15 cellular contexts compared by ENCODE assay signal in genomic region chr17:58233547-58233946, GRCh38. TPM values are rescaled to one million over a fixed set of nuclear protein-coding genes. Genes with fewer than 3 reads are reported as not detected.
A peak's percentile ranks its signal among the peaks of the same experiment; 100 is the strongest.
DNase-seq lines count a peak whose midpoint lies in the region; ATAC-seq and TF ChIP-seq lines count a peak whose summit lies in the region.
"Had no signal": no experiment of that assay in that cellular context is flagged by ENCODE, and none has a peak within 500 bp of the region (broad histone marks: within the 10 kb centered on the region; RNA-seq: fewer than 3 reads in every experiment).

No MANE protein-coding gene starts in this region.

- in situ Hi-C loops in mammary epithelial cell (cut with MboI; ENCODE audit: low sequenced_read_pairs in 2 of 2), result no loop called here

- ATAC-seq in GM18498 (IDR thresholded peaks at IDR 0.05; ENCODE audit: unreplicated experiment) (peak; percentile 66), GM21515 (IDR thresholded peaks at IDR 0.05; ENCODE audit: unreplicated experiment) (peak; percentile 53), HG03342 (IDR thresholded peaks at IDR 0.05; ENCODE audit: unreplicated experiment) (peak; percentile 64)

- H3K4me1 Mint-ChIP-seq in endodermal cell, result peaks cover 8% of the 10 kb centered on the region

- H3K4me1 ChIP-seq in endodermal cell (ENCODE audit: control insufficient read depth, insufficient read depth, low read length) (no peaks in the 10 kb centered on the region), right atrium auricular region (no peaks in the 10 kb centered on the region), mammary epithelial cell (ENCODE audit: insufficient read depth, low read length) (no peaks in the 10 kb centered on the region)

- no peak overlapping the region for H3K4me2 ChIP-seq in mammary epithelial cell (ENCODE audit: insufficient read depth, low read depth, low read length)
- H3K4me2 ChIP-seq: neural progenitor cell had no signal

- H3K4me3 Mint-ChIP-seq in endodermal cell, result no peak overlapping the region
- H3K4me3 Mint-ChIP-seq: activated T-cell treated with anti-CD3 and anti-CD28 coated beads, Interleukin-2, amount 50 U/mL, for 72 hours had no signal

- intact Hi-C loops in mammary epithelial cell (cut with micrococcal nuclease), result no loop called here

- no peaks in the 10 kb centered on the region for H3K36me3 Mint-ChIP-seq in endodermal cell (ENCODE audit: low read depth)
- H3K36me3 Mint-ChIP-seq: neural progenitor cell had no signal

- WGBS in endodermal cell (ENCODE audit: insufficient coverage in 1 of 2, insufficient read length in 1 of 2), 2 experiments, result 93 to 100% methylated on average over 3 of the region's 3 CpGs
- WGBS in mammary epithelial cell (ENCODE audit: low coverage, missing lambda C conversion rate), result 61% methylated on average over 3 of the region's 3 CpGs

- H3K79me2 ChIP-seq in mammary epithelial cell (ENCODE audit: insufficient read depth, low read length), result no peaks in the 10 kb centered on the region

- H3K4me3 ChIP-seq in endodermal cell (ENCODE audit: low read length) (no peak overlapping the region), right atrium auricular region (no peak overlapping the region), mammary epithelial cell (replicated peaks in 1 of 3; ENCODE audit: insufficient read depth in 1 of 3, low read depth in 2 of 3, low read length in 3 of 3) (no peak overlapping the region)
- H3K4me3 ChIP-seq: BLaER1, neural progenitor cell had no signal

- no peaks in the 10 kb centered on the region for H3K9me3 ChIP-seq in endodermal cell (ENCODE audit: control insufficient read depth, low read length)
- no peaks in the 10 kb centered on the region for H3K9me3 ChIP-seq in right atrium auricular region
- H3K9me3 ChIP-seq in mammary epithelial cell (replicated peaks; ENCODE audit: insufficient read depth, low read length), result no peaks in the 10 kb centered on the region
- H3K9me3 ChIP-seq: BLaER1 had no signal

- H3K27ac ChIP-seq in endodermal cell (ENCODE audit: low read depth, low read length), result no peak overlapping the region
- H3K27ac ChIP-seq in right atrium auricular region, result no peak overlapping the region
- H3K27ac ChIP-seq in mammary epithelial cell (ENCODE audit: insufficient read depth, low read depth, low read length), result no peak overlapping the region
- H3K27ac ChIP-seq: BLaER1, brain microvascular endothelial cell, neural progenitor cell had no signal

- H3K27me3 ChIP-seq in endodermal cell (ENCODE audit: control insufficient read depth, insufficient read depth, low read length, poor library complexity, severe bottlenecking) (peaks cover 63% of the 10 kb centered on the region), right atrium auricular region (no peaks in the 10 kb centered on the region), mammary epithelial cell (ENCODE audit: insufficient read depth, low read length) (no peaks in the 10 kb centered on the region)
- H3K27me3 ChIP-seq: BLaER1, brain microvascular endothelial cell had no signal

- TF ChIP-seq CTCF in endodermal cell (conservative IDR thresholded peaks at IDR 0.05), result no peak
- TF ChIP-seq CTCF in right atrium auricular region (IDR thresholded peaks at IDR 0.05), result no peak
- no peak for TF ChIP-seq CTCF in mammary epithelial cell (conservative IDR thresholded peaks at IDR 0.05 in 1 of 2, IDR thresholded peaks at IDR 0.05 in 1 of 2; ENCODE audit: extremely low read depth in 1 of 2, insufficient read depth in 1 of 2, low read depth in 1 of 2, low read length in 2 of 2)

- H3K9ac ChIP-seq in endodermal cell (ENCODE audit: extremely low read depth, low read length, poor library complexity, severe bottlenecking), result no peak overlapping the region
- H3K9ac ChIP-seq in mammary epithelial cell (ENCODE audit: insufficient read depth, low read length), result no peak overlapping the region
- H3K9ac ChIP-seq: BLaER1, neural progenitor cell had no signal

- CTCF ChIA-PET in mammary epithelial cell (lab: Charles Lee; ENCODE audit: low non-redundant PET), result no interaction called here

- H2AFZ ChIP-seq in mammary epithelial cell (ENCODE audit: low read depth, low read length), result no peak overlapping the region

- peaks cover 79% of the 10 kb centered on the region for H3K27me3 Mint-ChIP-seq in endodermal cell (ENCODE audit: insufficient read depth)

- no peaks in the 10 kb centered on the region for H3K9me3 Mint-ChIP-seq in endodermal cell
- H3K9me3 Mint-ChIP-seq: activated T-cell treated with anti-CD3 and anti-CD28 coated beads, Interleukin-2, amount 50 U/mL, for 72 hours; neural progenitor cell had no signal

- no TSS peak for BruUV-seq in mammary epithelial cell (replicated peaks; lab: Mats Ljungman, UMichigan)

- DNase-seq in endodermal cell (peak; percentile 24), SW480 (ENCODE audit: low spot score) (no peak), right atrium auricular region (ENCODE audit: low spot score) (no peak), mammary epithelial cell (no peak)
- DNase-seq in activated T-cell treated with anti-CD3 and anti-CD28 coated beads, Interleukin-2, amount 50 U/mL, for 1 hour, result no peak
- DNase-seq: stimulated activated CD4-positive, alpha-beta T cell treated with anti-CD3 and anti-CD28 coated beads, Interleukin-2, amount 100 ng/mL, for 48 hours had no signal

- H3K27ac Mint-ChIP-seq in endodermal cell, result no peak overlapping the region
- H3K27ac Mint-ChIP-seq: activated T-cell treated with anti-CD3 and anti-CD28 coated beads, Interleukin-2, amount 50 U/mL, for 72 hours; neural progenitor cell had no signal

- no peaks in the 10 kb centered on the region for H3K36me3 ChIP-seq in endodermal cell (ENCODE audit: control insufficient read depth, insufficient read depth, low read length)
- H3K36me3 ChIP-seq in right atrium auricular region, result no peaks in the 10 kb centered on the region
- H3K36me3 ChIP-seq in mammary epithelial cell (ENCODE audit: insufficient read depth, low read length), result no peaks in the 10 kb centered on the region
- H3K36me3 ChIP-seq: BLaER1, brain microvascular endothelial cell, neural progenitor cell had no signal

- dilution Hi-C loops in mammary epithelial cell (cut with HindIII; ENCODE audit: low sequenced_read_pairs), result no loop called here

- no peaks in the 10 kb centered on the region for H4K20me1 ChIP-seq in mammary epithelial cell (ENCODE audit: insufficient read depth, low read length)
- H4K20me1 ChIP-seq: BLaER1 had no signal

RNA-seq across cellular contexts. Expression of gene LPO, which starts 4.8 kb away (rescaled TPM):
- not detected for total RNA-seq in endodermal cell
- not detected for polyA plus RNA-seq in endodermal cell (2013, experiment 1 of 2)
- not detected for polyA plus RNA-seq in endodermal cell (2013, experiment 2 of 2)
- total RNA-seq in right atrium auricular region, result not detected
- not detected for total RNA-seq in mammary epithelial cell
- polyA plus RNA-seq in mammary epithelial cell, result not detected
- not detected for polyA minus RNA-seq in mammary epithelial cell
- polyA plus RNA-seq: esophagus had no signal

RNA-seq across cellular contexts. Expression of gene MKS1, which starts 14.5 kb away (rescaled TPM):
- total RNA-seq in endodermal cell (10 to 100 TPM; 31.8 to 32.2 TPM), right atrium auricular region (1 to 10 TPM; 4.8 to 6.4 TPM), mammary epithelial cell (10 to 100 TPM; 17.5 to 24.0 TPM)
- polyA plus RNA-seq in endodermal cell (2013, experiment 1 of 2), result 36.8 TPM
- 30.9 TPM for polyA plus RNA-seq in endodermal cell (2013, experiment 2 of 2)
- 11.4 TPM for polyA plus RNA-seq in mammary epithelial cell
- polyA minus RNA-seq in mammary epithelial cell, result 30.9 TPM

RNA-seq across cellular contexts. Expression of gene EPX, which starts 41.0 kb away (rescaled TPM):
- total RNA-seq in endodermal cell (not detected), right atrium auricular region (not detected), mammary epithelial cell (not detected)
- not detected for polyA plus RNA-seq in endodermal cell (2013, experiment 1 of 2)
- not detected for polyA plus RNA-seq in endodermal cell (2013, experiment 2 of 2)
- polyA plus RNA-seq in mammary epithelial cell, result not detected
- not detected for polyA minus RNA-seq in mammary epithelial cell
- total RNA-seq: activated T-cell treated with anti-CD3 and anti-CD28 coated beads, Interleukin-2, amount 50 U/mL, for 72 hours; temporal lobe had no signal
- polyA plus RNA-seq: esophagus had no signal

RNA-seq across cellular contexts. Expression of gene MPO, which starts 47.2 kb away (rescaled TPM):
- not detected for total RNA-seq in endodermal cell
- not detected for polyA plus RNA-seq in endodermal cell (2013, experiment 1 of 2)
- polyA plus RNA-seq in endodermal cell (2013, experiment 2 of 2), result not detected
- total RNA-seq in right atrium auricular region, result under 1 TPM; 0.12 to 0.30 TPM
- total RNA-seq in mammary epithelial cell, result not detected
- not detected for polyA plus RNA-seq in mammary epithelial cell
- not detected for polyA minus RNA-seq in mammary epithelial cell
